ENCODE assay signal across 8 cellular contexts in genomic region chr9:2158111-2158610, GRCh38.
DNase-seq lines count a peak whose midpoint lies in the region; ATAC-seq and TF ChIP-seq lines count a peak whose summit lies in the region.

No MANE protein-coding gene starts in this region.

- peak overlapping the region; percentile 72 for H3K4me3 Mint-ChIP-seq in activated CD8-positive, alpha-beta T cell treated with anti-CD3 and anti-CD28 coated beads, Interleukin-2, amount 10 ng/mL, durations not matched to agents 7 days and 5 days
- H3K4me3 Mint-ChIP-seq in naive thymus-derived CD8-positive, alpha-beta T cell, result peak overlapping the region; percentile 80 to 97 (median 86)

- TF ChIP-seq CTCF in thyroid gland (IDR thresholded peaks at IDR 0.05), result peak in 1 of 6 experiments; percentile 16

- peaks cover 35% of the 10 kb centered on the region for H3K4me1 Mint-ChIP-seq in activated CD8-positive, alpha-beta T cell treated with anti-CD3 and anti-CD28 coated beads, Interleukin-2, amount 10 ng/mL, durations not matched to agents 7 days and 5 days (ENCODE audit: low read depth)
- H3K4me1 Mint-ChIP-seq in naive thymus-derived CD8-positive, alpha-beta T cell, result peaks cover 38 to 83% (median 68%) of the 10 kb centered on the region in 4 donors

- no peaks in the 10 kb centered on the region for H3K9me3 ChIP-seq in thyroid gland

- no peaks in the 10 kb centered on the region for H3K9me3 Mint-ChIP-seq in activated CD8-positive, alpha-beta T cell treated with anti-CD3 and anti-CD28 coated beads, Interleukin-2, amount 10 ng/mL, durations not matched to agents 7 days and 5 days (ENCODE audit: insufficient read depth)
- no peaks in the 10 kb centered on the region for H3K9me3 Mint-ChIP-seq in naive thymus-derived CD8-positive, alpha-beta T cell

- peak; percentile 67 for DNase-seq in activated CD8-positive, alpha-beta memory T cell treated with anti-CD3 and anti-CD28 coated beads for 24 hours
- no peak for DNase-seq in activated CD8-positive, alpha-beta memory T cell treated with anti-CD3 and anti-CD28 coated beads, Interleukin-2, amount 50 U/mL, for 48 hours
- DNase-seq in NCI-H524 (lab: John Stamatoyannopoulos, UW) (peak; percentile 25 to 52), fibroblast of gingiva (ENCODE audit: low read depth) (peak; percentile 59), thyroid gland (peak; percentile 45 to 52)
- DNase-seq in activated CD8-positive, alpha-beta T cell treated with anti-CD3 and anti-CD28 coated beads, Interleukin-2, amount 10 ng/mL, durations not matched to agents 7 days and 5 days, result peak; percentile 51
- DNase-seq in naive thymus-derived CD8-positive, alpha-beta T cell, result peak in 7 of 10 donors; percentile 2 to 49 (median 19)

- H3K27me3 ChIP-seq in thyroid gland, result no peaks in the 10 kb centered on the region

- TF ChIP-seq POLR2A in thyroid gland (IDR thresholded peaks at IDR 0.05), result no peak

- peak overlapping the region in 2 of 3 donors; percentile 30 to 31 for H3K4me3 ChIP-seq in thyroid gland (replicated peaks in 1 of 3)

- H3K36me3 ChIP-seq in thyroid gland, result no peaks in the 10 kb centered on the region

- H3K27me3 Mint-ChIP-seq in activated CD8-positive, alpha-beta T cell treated with anti-CD3 and anti-CD28 coated beads, Interleukin-2, amount 10 ng/mL, durations not matched to agents 7 days and 5 days (ENCODE audit: low read depth), result no peaks in the 10 kb centered on the region
- no peaks in the 10 kb centered on the region for H3K27me3 Mint-ChIP-seq in naive thymus-derived CD8-positive, alpha-beta T cell

- CTCF ChIA-PET in activated CD8-positive, alpha-beta T cell treated with anti-CD3 and anti-CD28 coated beads, Interleukin-2, amount 10 ng/mL, durations not matched to agents 7 days and 5 days (lab: Charles Lee), result interaction anchor here (1.1 to 2.0 kb wide), 2 partner anchors 21 to 71 kb away, joined by 4 to 6 read pairs; no protein-coding TSS in a partner anchor

- 1 to 2% methylated on average over 13 of the region's 13 CpGs for WGBS in thyroid gland, 2 donors

- POLR2A ChIA-PET in activated CD8-positive, alpha-beta T cell treated with anti-CD3 and anti-CD28 coated beads, Interleukin-2, amount 10 ng/mL, durations not matched to agents 7 days and 5 days (lab: Charles Lee), result interaction anchor here (1.5 kb wide), 1 partner anchor 686 kb away, joined by 3 read pairs; the partner anchor contains the start of gene PUM3
- POLR2A ChIA-PET in naive thymus-derived CD8-positive, alpha-beta T cell (lab: Charles Lee), result interaction anchor here (0.6 to 0.8 kb wide), 2 partner anchors 9 to 24 kb away, joined by 3 to 4 read pairs; no protein-coding TSS in a partner anchor

- H3K27ac Mint-ChIP-seq in activated CD8-positive, alpha-beta T cell treated with anti-CD3 and anti-CD28 coated beads, Interleukin-2, amount 10 ng/mL, durations not matched to agents 7 days and 5 days, result peak overlapping the region; percentile 79
- H3K27ac Mint-ChIP-seq in naive thymus-derived CD8-positive, alpha-beta T cell, result peak overlapping the region; percentile 63 to 90 (median 83)

- peaks cover 16% of the 10 kb centered on the region for H3K36me3 Mint-ChIP-seq in activated CD8-positive, alpha-beta T cell treated with anti-CD3 and anti-CD28 coated beads, Interleukin-2, amount 10 ng/mL, durations not matched to agents 7 days and 5 days (ENCODE audit: low read depth)
- peaks cover 0 to 22% (median 14%) of the 10 kb centered on the region in 3 donors for H3K36me3 Mint-ChIP-seq in naive thymus-derived CD8-positive, alpha-beta T cell

- peak overlapping the region; percentile 49 to 77 (median 74) for H3K27ac ChIP-seq in thyroid gland

- intact Hi-C loops in thyroid gland (cut with DNase I), result no loop called here

- peak; percentile 57 for ATAC-seq in HG02973 (IDR thresholded peaks at IDR 0.05; ENCODE audit: unreplicated experiment)
- peak; percentile 73 for ATAC-seq in activated CD8-positive, alpha-beta T cell treated with anti-CD3 and anti-CD28 coated beads, Interleukin-2, amount 10 ng/mL, durations not matched to agents 7 days and 5 days
- peak; percentile 74 to 75 for ATAC-seq in naive thymus-derived CD8-positive, alpha-beta T cell

- peaks cover 15 to 21% of the 10 kb centered on the region in 2 donors for H3K4me1 ChIP-seq in thyroid gland
